In genomic region chr4:23242962-23243361, GRCh38 we compare ENCODE assay signal across 20 cellular contexts.
DNase-seq lines count a peak whose midpoint lies in the region; ATAC-seq, FAIRE-seq and TF ChIP-seq lines count a peak whose summit lies in the region.
"Had no signal": no experiment of that assay in that cellular context is flagged by ENCODE, and none has a peak within 500 bp of the region (broad histone marks: within the 10 kb centered on the region; RNA-seq: fewer than 3 reads in every experiment).

No MANE protein-coding gene starts in this region.

- no peak overlapping the region for H3K23ac ChIP-seq in IMR-90 (ENCODE audit: low read depth, low read length)
- no peak overlapping the region for H3K23ac ChIP-seq in H1 (ENCODE audit: insufficient read length)

- no peaks in the 10 kb centered on the region for H3K9me3 Mint-ChIP-seq in activated T-helper 1 cell treated with anti-CD3 and anti-CD28 coated beads, Interleukin-12 subunit alpha, Interleukin-12 subunit beta, Interleukin-2, Interleukin-4 antibody, amounts not matched to agents 30 ng/mL and 10 ng/mL and 1 ng/mL, durations not matched to agents 14 hours and 24 hours and 36 hours
- H3K9me3 Mint-ChIP-seq in activated naive CD4-positive, alpha-beta T cell treated with anti-CD3 and anti-CD28 coated beads, Interleukin-2, amount 10 ng/mL, durations not matched to agents 7 days and 5 days = no peaks in the 10 kb centered on the region

- in situ Hi-C loops in IMR-90 (cut with MboI; ENCODE audit: low sequenced_read_pairs) = no loop called here

- no peaks in the 10 kb centered on the region for H3K79me2 ChIP-seq in H1 (ENCODE audit: control insufficient read depth in 1 of 2, insufficient read depth in 2 of 2, low read length in 2 of 2)

- TF ChIP-seq RAD21 in A549 (conservative IDR thresholded peaks at IDR 0.05 in 1 of 2, IDR thresholded peaks at IDR 0.05 in 1 of 2) (no peak), IMR-90 (IDR thresholded peaks at IDR 0.05; ENCODE audit: low read length) (no peak), H1 (IDR thresholded peaks at IDR 0.05 in 1 of 2, conservative IDR thresholded peaks at IDR 0.05 in 1 of 2; ENCODE audit: low read depth in 2 of 2, low read length in 2 of 2) (no peak)

- H3K18ac ChIP-seq in IMR-90 (ENCODE audit: low read depth, low read length) = no peak overlapping the region
- no peak overlapping the region for H3K18ac ChIP-seq in H1 (ENCODE audit: extremely low read depth, low read length)

- DNase-seq in A549 (ENCODE audit: low read depth in 1 of 2, low spot score in 1 of 2) = no peak
- no peak for DNase-seq in IMR-90
- no peak for DNase-seq in H1 (ENCODE audit: low read depth in 1 of 2, low spot score in 2 of 2)
- no peak for DNase-seq in activated T-helper 1 cell treated with anti-CD3 and anti-CD28 coated beads, Interleukin-12 subunit alpha, Interleukin-12 subunit beta, Interleukin-2, Interleukin-4 antibody, amounts not matched to agents 30 ng/mL and 10 ng/mL and 1 ng/mL, durations not matched to agents 14 hours and 24 hours and 36 hours (ENCODE audit: low spot score)
- DNase-seq in activated naive CD4-positive, alpha-beta T cell treated with anti-CD3 and anti-CD28 coated beads, Interleukin-2, amount 10 ng/mL, durations not matched to agents 7 days and 5 days = no peak
- DNase-seq in NCI-H774 (lab: John Stamatoyannopoulos, UW) = no peak
- DNase-seq: C1 segment of cervical spinal cord; Calu3; CD4-positive, alpha-beta memory T cell; COR-L47; DMS79; EL; GDM1; GM23248; H7; HCEC 1CT had no signal

- H3K14ac ChIP-seq in IMR-90 (replicated peaks; ENCODE audit: low read depth, low read length) (no peak overlapping the region), H1 (ENCODE audit: insufficient read length) (no peak overlapping the region)

- H4K91ac ChIP-seq in IMR-90 (ENCODE audit: insufficient read depth, low read depth, low read length) (no peak overlapping the region), H1 (replicated peaks; ENCODE audit: insufficient read length, low read length) (no peak overlapping the region)

- no peak overlapping the region for H2AK9ac ChIP-seq in IMR-90 (replicated peaks; ENCODE audit: low read depth, low read length, poor library complexity)

- no peaks in the 10 kb centered on the region for H3K4me1 Mint-ChIP-seq in activated T-helper 1 cell treated with anti-CD3 and anti-CD28 coated beads, Interleukin-12 subunit alpha, Interleukin-12 subunit beta, Interleukin-2, Interleukin-4 antibody, amounts not matched to agents 30 ng/mL and 10 ng/mL and 1 ng/mL, durations not matched to agents 14 hours and 24 hours and 36 hours (ENCODE audit: low read depth)
- H3K4me1 Mint-ChIP-seq in activated naive CD4-positive, alpha-beta T cell treated with anti-CD3 and anti-CD28 coated beads, Interleukin-2, amount 10 ng/mL, durations not matched to agents 7 days and 5 days = no peaks in the 10 kb centered on the region
- H3K4me1 Mint-ChIP-seq: B cell; CD4-positive, alpha-beta memory T cell had no signal

- H2BK5ac ChIP-seq in IMR-90 (ENCODE audit: low read depth, low read length, poor library complexity, severe bottlenecking) = no peak overlapping the region
- H2BK5ac ChIP-seq in H1 (ENCODE audit: low read depth, low read length) = no peak overlapping the region

- H3K4me1 ChIP-seq in A549 = no peaks in the 10 kb centered on the region
- H3K4me1 ChIP-seq in BLaER1 = peaks cover 17% of the 10 kb centered on the region
- H3K4me1 ChIP-seq in IMR-90 (ENCODE audit: control insufficient read depth, insufficient read depth, low read length) = no peaks in the 10 kb centered on the region
- H3K4me1 ChIP-seq in H1 (replicated peaks in 1 of 4; ENCODE audit: control insufficient read depth in 3 of 4, insufficient read depth in 4 of 4, low read length in 3 of 4) = no peaks in the 10 kb centered on the region

- H3K56ac ChIP-seq in IMR-90 (ENCODE audit: extremely low read depth, insufficient read depth, low read length) (no peak overlapping the region), H1 (replicated peaks; ENCODE audit: insufficient read length, low read depth, low read length) (no peak overlapping the region)

- H3K4ac ChIP-seq in IMR-90 (ENCODE audit: low read depth, low read length) (no peak overlapping the region), H1 (replicated peaks; ENCODE audit: insufficient read length, low read depth, low read length) (no peak overlapping the region)

- H3K79me1 ChIP-seq in IMR-90 (ENCODE audit: low read depth in 1 of 2, low read length in 2 of 2) (no peaks in the 10 kb centered on the region), H1 (ENCODE audit: low read depth, low read length) (no peaks in the 10 kb centered on the region)

- no peak for TF ChIP-seq EP300 in A549 (IDR thresholded peaks at IDR 0.05)
- no peak for TF ChIP-seq EP300 in H1 (IDR thresholded peaks at IDR 0.05; ENCODE audit: borderline replicate concordance in 1 of 2, low read depth in 2 of 2, low read length in 2 of 2)

- H3K27me3 Mint-ChIP-seq in activated T-helper 1 cell treated with anti-CD3 and anti-CD28 coated beads, Interleukin-12 subunit alpha, Interleukin-12 subunit beta, Interleukin-2, Interleukin-4 antibody, amounts not matched to agents 30 ng/mL and 10 ng/mL and 1 ng/mL, durations not matched to agents 14 hours and 24 hours and 36 hours (ENCODE audit: insufficient read depth) = peaks cover 1% of the 10 kb centered on the region
- no peaks in the 10 kb centered on the region for H3K27me3 Mint-ChIP-seq in activated naive CD4-positive, alpha-beta T cell treated with anti-CD3 and anti-CD28 coated beads, Interleukin-2, amount 10 ng/mL, durations not matched to agents 7 days and 5 days
- H3K27me3 Mint-ChIP-seq: B cell; CD4-positive, alpha-beta memory T cell had no signal

- FAIRE-seq in A549 (lab: Jason Lieb, UNC) (no peak), H1 (lab: Jason Lieb, UNC) (no peak)
- FAIRE-seq: GM12878, GM19239 had no signal

- no peak overlapping the region for H3K27ac Mint-ChIP-seq in activated T-helper 1 cell treated with anti-CD3 and anti-CD28 coated beads, Interleukin-12 subunit alpha, Interleukin-12 subunit beta, Interleukin-2, Interleukin-4 antibody, amounts not matched to agents 30 ng/mL and 10 ng/mL and 1 ng/mL, durations not matched to agents 14 hours and 24 hours and 36 hours
- H3K27ac Mint-ChIP-seq in activated naive CD4-positive, alpha-beta T cell treated with anti-CD3 and anti-CD28 coated beads, Interleukin-2, amount 10 ng/mL, durations not matched to agents 7 days and 5 days = no peak overlapping the region
- H3K27ac Mint-ChIP-seq: B cell; CD4-positive, alpha-beta memory T cell had no signal

- H3K4me2 ChIP-seq in A549 (no peak overlapping the region), BLaER1 (peak overlapping the region; percentile 37), IMR-90 (ENCODE audit: low read depth, low read length) (no peak overlapping the region), H1 (ENCODE audit: insufficient read depth in 1 of 2, low read depth in 2 of 2, low read length in 2 of 2) (no peak overlapping the region)

- no TSS peak for BruUV-seq in IMR-90 (replicated peaks; lab: Mats Ljungman, UMichigan)

- H3K36me3 Mint-ChIP-seq in activated T-helper 1 cell treated with anti-CD3 and anti-CD28 coated beads, Interleukin-12 subunit alpha, Interleukin-12 subunit beta, Interleukin-2, Interleukin-4 antibody, amounts not matched to agents 30 ng/mL and 10 ng/mL and 1 ng/mL, durations not matched to agents 14 hours and 24 hours and 36 hours (ENCODE audit: low read depth) = no peaks in the 10 kb centered on the region
- H3K36me3 Mint-ChIP-seq in activated naive CD4-positive, alpha-beta T cell treated with anti-CD3 and anti-CD28 coated beads, Interleukin-2, amount 10 ng/mL, durations not matched to agents 7 days and 5 days = no peaks in the 10 kb centered on the region
- H3K36me3 Mint-ChIP-seq: CD4-positive, alpha-beta memory T cell had no signal

- no peak for TF ChIP-seq CTCF in A549 (IDR thresholded peaks at IDR 0.05)
- no peak for TF ChIP-seq CTCF in IMR-90 (conservative IDR thresholded peaks at IDR 0.05; ENCODE audit: low read depth, low read length)
- no peak for TF ChIP-seq CTCF in H1 (IDR thresholded peaks at IDR 0.05; ENCODE audit: control extremely low read depth in 1 of 3, insufficient read depth in 1 of 3, low read depth in 1 of 3, low read length in 3 of 3)

- H2AFZ ChIP-seq in IMR-90 (replicated peaks; ENCODE audit: low read length, poor library complexity) (no peak overlapping the region), H1 (ENCODE audit: low read length) (no peak overlapping the region)
- H2AFZ ChIP-seq: GM23248 had no signal

- H3K9me1 ChIP-seq in IMR-90 (ENCODE audit: insufficient read depth, low read length) = no peaks in the 10 kb centered on the region

- H2BK15ac ChIP-seq in IMR-90 (ENCODE audit: low read depth, low read length) (no peak overlapping the region), H1 (ENCODE audit: low read length) (no peak overlapping the region)

- H2BK120ac ChIP-seq in IMR-90 (ENCODE audit: low read depth, low read length) = no peak overlapping the region
- no peak overlapping the region for H2BK120ac ChIP-seq in H1 (replicated peaks; ENCODE audit: low read depth, low read length)

- 38% methylated on average over 2 of the region's 2 CpGs for WGBS in A549 (ENCODE audit: missing lambda C conversion rate)
- no CpG with 5 or more reads among the region's 2 CpGs for WGBS in IMR-90 (ENCODE audit: extremely low coverage in 2 of 2, insufficient read length in 1 of 2), 2 experiments
- 85% methylated on average over 2 of the region's 2 CpGs; no CpG with 5 or more reads in 1 of the 2 experiments for WGBS in H1 (ENCODE audit: extremely low coverage in 1 of 2, insufficient coverage in 1 of 2, insufficient read length in 1 of 2, insufficient replicate concordance in 2 of 2, low coverage in 1 of 2, low lambda C conversion rate in 2 of 2, missing lambda C conversion rate in 1 of 2), 2 experiments

- H3K23me2 ChIP-seq in H1 (ENCODE audit: low read depth, low read length) = no peaks in the 10 kb centered on the region

- ATAC-seq in A549 (no peak), IMR-90 (ENCODE audit: low read depth) (no peak)
- ATAC-seq: GM12878 had no signal

- H3K4me3 Mint-ChIP-seq in activated T-helper 1 cell treated with anti-CD3 and anti-CD28 coated beads, Interleukin-12 subunit alpha, Interleukin-12 subunit beta, Interleukin-2, Interleukin-4 antibody, amounts not matched to agents 30 ng/mL and 10 ng/mL and 1 ng/mL, durations not matched to agents 14 hours and 24 hours and 36 hours = no peak overlapping the region
- no peak overlapping the region for H3K4me3 Mint-ChIP-seq in activated naive CD4-positive, alpha-beta T cell treated with anti-CD3 and anti-CD28 coated beads, Interleukin-2, amount 10 ng/mL, durations not matched to agents 7 days and 5 days
- H3K4me3 Mint-ChIP-seq: B cell; CD4-positive, alpha-beta memory T cell had no signal

- H2BK12ac ChIP-seq in H1 (ENCODE audit: low read depth, low read length) = no peak overlapping the region

- H3K9me3 ChIP-seq in A549 (no peaks in the 10 kb centered on the region), BLaER1 (no peaks in the 10 kb centered on the region), IMR-90 (ENCODE audit: control insufficient read depth, insufficient read depth, low read length) (no peaks in the 10 kb centered on the region), H1 (ENCODE audit: insufficient read depth in 2 of 2, low read depth in 1 of 2, low read length in 1 of 2) (no peaks in the 10 kb centered on the region)

- H4K8ac ChIP-seq in IMR-90 (ENCODE audit: low read depth in 2 of 2, low read length in 2 of 2) (no peak overlapping the region), H1 (ENCODE audit: extremely low read depth, insufficient read depth, low read length) (no peak overlapping the region)

- H4K20me1 ChIP-seq in BLaER1 (no peaks in the 10 kb centered on the region), IMR-90 (ENCODE audit: insufficient read depth, low read length) (no peaks in the 10 kb centered on the region), H1 (replicated peaks in 1 of 2; ENCODE audit: control insufficient read depth in 1 of 2, insufficient read depth in 2 of 2, low read length in 2 of 2) (no peaks in the 10 kb centered on the region)

- intact Hi-C loops in IMR-90 (cut with micrococcal nuclease) = no loop called here
- intact Hi-C loops in activated T-helper 1 cell treated with anti-CD3 and anti-CD28 coated beads, Interleukin-12 subunit alpha, Interleukin-12 subunit beta, Interleukin-2, Interleukin-4 antibody, amounts not matched to agents 30 ng/mL and 10 ng/mL and 1 ng/mL, durations not matched to agents 14 hours and 24 hours and 36 hours (cut with micrococcal nuclease) = no loop called here

- H3K27me3 ChIP-seq in BLaER1 = no peaks in the 10 kb centered on the region
- H3K27me3 ChIP-seq in IMR-90 (ENCODE audit: control insufficient read depth, insufficient read depth, low read length) = no peaks in the 10 kb centered on the region
- H3K27me3 ChIP-seq in H1 (replicated peaks in 1 of 4; ENCODE audit: control insufficient read depth in 3 of 4, extremely low read depth in 1 of 4, insufficient read depth in 3 of 4, low read length in 3 of 4) = no peaks in the 10 kb centered on the region

- H4K5ac ChIP-seq in IMR-90 (ENCODE audit: low read depth, low read length) (no peak overlapping the region), H1 (ENCODE audit: insufficient read length, low read depth, low read length) (no peak overlapping the region)

- CTCF ChIA-PET in A549 (lab: Yijun Ruan, JAX) = no interaction called here
- CTCF ChIA-PET in IMR-90 (lab: Yijun Ruan, JAX) = interaction anchor here (0.7 kb wide), 1 partner anchor 1239 kb away, joined by 3 read pairs; no protein-coding TSS in a partner anchor
- CTCF ChIA-PET in H1 (lab: Charles Lee; ENCODE audit: partially characterized antibody) = no interaction called here
- CTCF ChIA-PET in activated naive CD4-positive, alpha-beta T cell treated with anti-CD3 and anti-CD28 coated beads, Interleukin-2, amount 10 ng/mL, durations not matched to agents 7 days and 5 days (lab: Charles Lee) = no interaction called here

- H2AK5ac ChIP-seq in IMR-90 (ENCODE audit: low read depth, low read length) (no peak overlapping the region), H1 (ENCODE audit: low read depth, low read length) (no peak overlapping the region)

- H3K4me3 ChIP-seq in A549 = no peak overlapping the region
- H3K4me3 ChIP-seq in BLaER1 = no peak overlapping the region
- no peak overlapping the region for H3K4me3 ChIP-seq in IMR-90 (ENCODE audit: insufficient read depth, low read depth, low read length)
- no peak overlapping the region for H3K4me3 ChIP-seq in H1 (ENCODE audit: extremely low read depth in 1 of 4, insufficient read depth in 2 of 4, low read depth in 3 of 4, low read length in 4 of 4)
- H3K4me3 ChIP-seq: GM12878, GM23248 had no signal

- H2BK20ac ChIP-seq in IMR-90 (ENCODE audit: low read depth, low read length) = no peak overlapping the region
- H2BK20ac ChIP-seq in H1 (ENCODE audit: low read length) = no peak overlapping the region

- POLR2A ChIA-PET in A549 (lab: Yijun Ruan, JAX) = no interaction called here
- POLR2A ChIA-PET in IMR-90 (lab: Charles Lee; ENCODE audit: unreplicated experiment) = no interaction called here
- POLR2A ChIA-PET in H1 (lab: Charles Lee; ENCODE audit: partially characterized antibody) = no interaction called here

- H3K27ac ChIP-seq in A549 = no peak overlapping the region
- H3K27ac ChIP-seq in BLaER1 = no peak overlapping the region
- H3K27ac ChIP-seq in IMR-90 (ENCODE audit: insufficient read depth, low read length) = no peak overlapping the region
- no peak overlapping the region for H3K27ac ChIP-seq in H1 (ENCODE audit: low read depth, low read length)
- H3K27ac ChIP-seq: GM23248 had no signal

- H3K36me3 ChIP-seq in BLaER1 = no peaks in the 10 kb centered on the region
- no peaks in the 10 kb centered on the region for H3K36me3 ChIP-seq in IMR-90 (ENCODE audit: control insufficient read depth, insufficient read depth, low read length)
- H3K36me3 ChIP-seq in H1 (ENCODE audit: control insufficient read depth in 2 of 4, insufficient read depth in 4 of 4, low read length in 3 of 4) = no peaks in the 10 kb centered on the region

- no peak overlapping the region for H3K9ac ChIP-seq in BLaER1
- no peak overlapping the region for H3K9ac ChIP-seq in IMR-90 (ENCODE audit: low read depth, low read length)
- no peak overlapping the region for H3K9ac ChIP-seq in H1 (replicated peaks in 1 of 4; ENCODE audit: extremely low read depth in 1 of 4, low read depth in 3 of 4, low read length in 3 of 4)
- H3K9ac ChIP-seq: GM23248 had no signal

- TF ChIP-seq POLR2A in A549 (IDR thresholded peaks at IDR 0.05; ENCODE audit: low read length) (no peak), IMR-90 (IDR thresholded peaks at IDR 0.05; ENCODE audit: low read depth, low read length) (no peak), H1 (IDR thresholded peaks at IDR 0.05; ENCODE audit: control extremely low read depth in 1 of 2, low read depth in 2 of 2, low read length in 2 of 2) (no peak)

- dilution Hi-C loops in IMR-90 (cut with HindIII; ENCODE audit: low sequenced_read_pairs, unreplicated experiment) = no loop called here

Comparison
In these comparisons a context has a peak if more than half of its experiments do, and no peak if none do; other contexts are left out.
1. Of the 18 proteins assayed by ChIP-seq in both H1 and A549: peak only in H1: none; only in A549: none; in both: MAFK; in neither: 17.